Comparison of ENCODE assay signal across 8 cellular contexts in genomic region chr16:15649727-15650018, GRCh38. TPM values are rescaled to one million over a fixed set of nuclear protein-coding genes. Genes with fewer than 3 reads are reported as not detected.
A peak's percentile ranks its signal among the peaks of the same experiment; 100 is the strongest.
DNase-seq lines count a peak whose midpoint lies in the region; ATAC-seq and TF ChIP-seq lines count a peak whose summit lies in the region.

No MANE protein-coding gene starts in this region.

- no peaks in the 10 kb centered on the region for H3K27me3 Mint-ChIP-seq in T-cell

- TF ChIP-seq CTCF in fibroblast of villous mesenchyme (IDR thresholded peaks at IDR 0.05; ENCODE audit: insufficient read depth, low read depth, low read length), result no peak
- no peak for TF ChIP-seq CTCF in GM10248 (IDR thresholded peaks at IDR 0.05; ENCODE audit: control extremely low read depth, extremely low read depth, low read depth, missing control alignments)

- no peaks in the 10 kb centered on the region for H3K9me3 Mint-ChIP-seq in T-cell

- peak overlapping the region; percentile 49 for H3K4me3 ChIP-seq in fibroblast of villous mesenchyme (ENCODE audit: low read depth, low read length)
- peak overlapping the region; percentile 79 for H3K4me3 ChIP-seq in skeletal muscle cell (ENCODE audit: low read depth, low read length)

- POLR2A ChIA-PET in T-cell (lab: Charles Lee), result no interaction called here
- POLR2A ChIA-PET in GM10248 (lab: Yijun Ruan, JAX), result no interaction called here

- peak overlapping the region; percentile 83 to 99 (median 99) for H3K4me3 Mint-ChIP-seq in T-cell

- DNase-seq in T-cell (no peak), fibroblast of villous mesenchyme (ENCODE audit: low read depth) (no peak), skeletal muscle cell (ENCODE audit: low read depth) (no peak), GM10248 (ENCODE audit: extremely low spot score) (no peak), NCI-H1048 (lab: John Stamatoyannopoulos, UW) (no peak), NCI-H2227 (lab: John Stamatoyannopoulos, UW; ENCODE audit: unreplicated experiment) (no peak), NCI-H526 treated with DMSO at 0.1 percent for 48 hours (lab: John Stamatoyannopoulos, UW) (no peak)

- ATAC-seq in GM18909 (IDR thresholded peaks at IDR 0.05; ENCODE audit: poor library complexity, unreplicated experiment) (peak; percentile 18), T-cell (replicated peaks in 1 of 4) (no peak)

- peak overlapping the region; percentile 85 to 92 for H3K27ac Mint-ChIP-seq in T-cell

- CTCF ChIA-PET in T-cell (lab: Charles Lee), result no interaction called here
- CTCF ChIA-PET in GM10248 (lab: Yijun Ruan, JAX), result no interaction called here

- peaks cover 32 to 40% (median 36%) of the 10 kb centered on the region in 3 donors for H3K4me1 Mint-ChIP-seq in T-cell

- peaks cover 4% of the 10 kb centered on the region for H3K36me3 Mint-ChIP-seq in T-cell

RNA-seq across cellular contexts. Expression of gene NDE1, which starts 0.4 kb away (rescaled TPM):
- total RNA-seq in T-cell, result 100 to 1,000 TPM in 4 of 5 donors, 10 to 100 TPM in 1; 90.8 to 110 (median 103) TPM
- total RNA-seq in fibroblast of villous mesenchyme, result 38.3 and 43.2 TPM in 2 replicates

RNA-seq across cellular contexts. Expression of gene MARF1, which starts 6.7 kb away (rescaled TPM):
- total RNA-seq in T-cell (100 to 1,000 TPM; 151 to 180 (median 177) TPM), fibroblast of villous mesenchyme (14.5 and 14.7 TPM in 2 replicates)
